ENCODE assay signal across 1 cellular context in genomic region chr10:133493562-133493961, GRCh38. TPM values are rescaled to one million over a fixed set of nuclear protein-coding genes. Genes with fewer than 3 reads are reported as not detected.
"Had no signal": no experiment of that assay in that cellular context is flagged by ENCODE, and none has a peak within 500 bp of the region (broad histone marks: within the 10 kb centered on the region; RNA-seq: fewer than 3 reads in every experiment).

No MANE protein-coding gene starts in this region.

RNA-seq across cellular contexts. Expression of gene CYP2E1, which starts 33.6 kb away (rescaled TPM):
- total RNA-seq: H1 had no signal
